Comparison of ENCODE assay signal across 8 cellular contexts in genomic region chr18:48605408-48605845, GRCh38.
A peak's percentile ranks its signal among the peaks of the same experiment; 100 is the strongest.
DNase-seq lines count a peak whose midpoint lies in the region; ATAC-seq and TF ChIP-seq lines count a peak whose summit lies in the region.

No MANE protein-coding gene starts in this region.

- no peaks in the 10 kb centered on the region for H3K79me2 ChIP-seq in Loucy (ENCODE audit: insufficient read depth, low read length)

- H3K4me3 Mint-ChIP-seq in progenitor cell of endocrine pancreas (ENCODE audit: low read depth), result no peak overlapping the region

- no peaks in the 10 kb centered on the region for H3K27me3 Mint-ChIP-seq in progenitor cell of endocrine pancreas

- no peaks in the 10 kb centered on the region for H3K9me3 ChIP-seq in Loucy (ENCODE audit: insufficient read depth, low read depth, low read length)
- no peaks in the 10 kb centered on the region for H3K9me3 ChIP-seq in tibial artery

- TF ChIP-seq CTCF in Loucy (conservative IDR thresholded peaks at IDR 0.05; ENCODE audit: low read length) (peak; percentile 90), progenitor cell of endocrine pancreas (IDR thresholded peaks at IDR 0.05; ENCODE audit: unreplicated experiment) (peak; percentile 52), tibial artery (IDR thresholded peaks at IDR 0.05) (no peak)

- H3K9me2 ChIP-seq in Loucy (replicated peaks; ENCODE audit: low read depth, low read length), result no peaks in the 10 kb centered on the region

- no peak overlapping the region for H2AFZ ChIP-seq in Loucy (ENCODE audit: low read length)

- H3K27me3 ChIP-seq in Loucy (ENCODE audit: insufficient read depth, low read length, poor library complexity, severe bottlenecking), result no peaks in the 10 kb centered on the region
- H3K27me3 ChIP-seq in tibial artery, result no peaks in the 10 kb centered on the region

- H3K4me1 ChIP-seq in Loucy (ENCODE audit: insufficient read depth, low read length, poor library complexity, severe bottlenecking) (peaks cover 3% of the 10 kb centered on the region), tibial artery (peaks cover 0 to 52% (median 41%) of the 10 kb centered on the region in 4 donors)

- H3K36me3 ChIP-seq in Loucy (ENCODE audit: insufficient read depth, low read length) (no peaks in the 10 kb centered on the region; the same call in 1 of the 2 replicates), tibial artery (no peaks in the 10 kb centered on the region)

- H3K36me3 Mint-ChIP-seq in progenitor cell of endocrine pancreas (ENCODE audit: insufficient read depth), result no peaks in the 10 kb centered on the region

- no peak overlapping the region for H3K9ac ChIP-seq in Loucy (ENCODE audit: low read depth, low read length, poor library complexity, severe bottlenecking)

- H3K4me3 ChIP-seq in Loucy (ENCODE audit: low read length, poor library complexity, severe bottlenecking) (no peak overlapping the region), tibial artery (no peak overlapping the region)

- no peak overlapping the region for H3K27ac Mint-ChIP-seq in progenitor cell of endocrine pancreas

- H3K4me2 ChIP-seq in Loucy (ENCODE audit: low read depth, low read length, poor library complexity, severe bottlenecking), result no peak overlapping the region

- H3K27ac ChIP-seq in tibial artery, result no peak overlapping the region

- no peaks in the 10 kb centered on the region for H4K20me1 ChIP-seq in Loucy (ENCODE audit: insufficient read depth, low read length, poor library complexity, severe bottlenecking)

- no peaks in the 10 kb centered on the region for H3K9me3 Mint-ChIP-seq in progenitor cell of endocrine pancreas (ENCODE audit: low read depth)

- DNase-seq in 8988T (peak; percentile 71), amniotic epithelial cell (ENCODE audit: low read depth) (peak; percentile 68), progenitor cell of endocrine pancreas (ENCODE audit: low spot score, unreplicated experiment) (no peak), tibial artery (no peak), middle frontal gyrus (ENCODE audit: extremely low spot score, low spot score) (no peak)

- H3F3A ChIP-seq in Loucy (ENCODE audit: low read depth), result no peaks in the 10 kb centered on the region

- intact Hi-C loops in tibial artery (cut with DNase I; ENCODE audit: low total_unique reads), result no loop called here

- ATAC-seq in GM18907 (IDR thresholded peaks at IDR 0.05; ENCODE audit: unreplicated experiment) (peak; percentile 80), HG03521 (IDR thresholded peaks at IDR 0.05; ENCODE audit: unreplicated experiment) (no peak)

- H3K4me1 Mint-ChIP-seq in progenitor cell of endocrine pancreas (ENCODE audit: low read depth), result peaks cover 7% of the 10 kb centered on the region

Comparison
In these comparisons a context has a peak if more than half of its experiments do, and no peak if none do; other contexts are left out.
1. DNase-seq: peak in 8988T (single experiment) and amniotic epithelial cell (single experiment); none in progenitor cell of endocrine pancreas (single experiment), tibial artery (0 of 2) and middle frontal gyrus (single experiment).
2. CTCF ChIP-seq: peak in Loucy (single experiment) and progenitor cell of endocrine pancreas (single experiment); none in tibial artery (0 of 2).